In the genomic region with DNA sequence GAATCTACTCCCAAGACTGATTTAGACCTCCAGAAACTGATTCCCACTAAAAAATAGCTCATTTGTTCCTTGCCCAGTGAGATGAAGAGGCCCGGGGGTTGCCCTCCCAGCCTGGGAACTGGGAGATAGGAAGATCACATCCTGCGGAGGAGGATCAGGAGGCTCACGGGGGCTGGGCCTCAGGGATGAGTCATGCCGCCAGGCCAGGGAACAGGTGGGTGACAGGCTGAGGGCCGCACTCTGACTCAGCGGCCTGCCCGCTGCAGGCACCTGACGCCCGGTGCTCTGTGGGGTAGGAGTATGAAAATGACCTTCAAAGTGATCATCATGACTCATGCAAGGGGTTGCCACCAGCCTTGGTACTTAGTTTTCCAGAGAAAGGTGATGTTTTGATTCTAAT, we compare ENCODE assay signal across 1 cellular context.
TF ChIP-seq lines count a peak whose summit lies in the region.

No MANE protein-coding gene starts in this region.

TF ChIP-seq in K562, 482 proteins besides CTCF, POLR2A, EP300 and RAD21 (continued from another document and continues in another):
- TF ChIP-seq SMAD1 (IDR thresholded peaks at IDR 0.05; ENCODE audit: low read depth, low read length, partially characterized antibody) (no peak), GATAD2B (IDR thresholded peaks at IDR 0.05; ENCODE audit: borderline replicate concordance) (peak; percentile 69; the same call in 1 of the 2 replicates), NR2F6 (CRISPR knock-in tag; IDR thresholded peaks at IDR 0.05) (no peak), ZNF184 (CRISPR knock-in tag; IDR thresholded peaks at IDR 0.05) (no peak), FOXO4 (CRISPR knock-in tag; IDR thresholded peaks at IDR 0.05) (no peak), JUN (IDR thresholded peaks at IDR 0.05; ENCODE audit: borderline replicate concordance, low read depth, low read length) (peak; percentile 98), JUN (CRISPR knock-in tag; IDR thresholded peaks at IDR 0.05; ENCODE audit: borderline replicate concordance) (no peak), BRCA1 (IDR thresholded peaks at IDR 0.05) (no peak), BRCA1 (CRISPR knock-in tag; IDR thresholded peaks at IDR 0.05) (no peak), NCOA1 (IDR thresholded peaks at IDR 0.05; ENCODE audit: low read depth) (peak; percentile 58; the same call in 1 of the 2 replicates), GABPB1 (CRISPR knock-in tag; IDR thresholded peaks at IDR 0.05) (no peak), ADNP (tag; IDR thresholded peaks at IDR 0.05) (no peak), E4F1 (CRISPR knock-in tag; IDR thresholded peaks at IDR 0.05; ENCODE audit: borderline replicate concordance) (no peak), THRA (IDR thresholded peaks at IDR 0.05) (no peak), RBM25 (IDR thresholded peaks at IDR 0.05; ENCODE audit: low read depth, low read length, severe bottlenecking) (no peak), NCOA2 (IDR thresholded peaks at IDR 0.05; ENCODE audit: partially characterized antibody in 2 of 2) (no peak), KLF16 (IDR thresholded peaks at IDR 0.05) (peak; percentile 61; the same call in 1 of the 2 replicates), ZNF24 (IDR thresholded peaks at IDR 0.05) (no peak), YY1 (IDR thresholded peaks at IDR 0.05; ENCODE audit: borderline replicate concordance in 1 of 3, control insufficient read depth in 1 of 3, extremely low read depth in 1 of 3, insufficient read depth in 3 of 3, insufficient read length in 1 of 3, insufficient replicate concordance in 2 of 3, low read depth in 1 of 3, low read length in 2 of 3) (no peak), COPS2 (conservative IDR thresholded peaks at IDR 0.05) (no peak), GATA2 (CRISPR knock-in tag; IDR thresholded peaks at IDR 0.05) (no peak), PHB (CRISPR knock-in tag; IDR thresholded peaks at IDR 0.05) (no peak), CCNT2 (IDR thresholded peaks at IDR 0.05; ENCODE audit: borderline replicate concordance, extremely low read depth, insufficient read length, low read depth, low read length) (peak; percentile 97), CHCHD3 (CRISPR knock-in tag; IDR thresholded peaks at IDR 0.05) (no peak), ZNF518B (CRISPR knock-in tag; IDR thresholded peaks at IDR 0.05) (no peak), SFPQ (IDR thresholded peaks at IDR 0.05; ENCODE audit: low read depth, low read length) (no peak), DACH1 (IDR thresholded peaks at IDR 0.05; ENCODE audit: partially characterized antibody) (peak; percentile 17), TCF7 (IDR thresholded peaks at IDR 0.05; ENCODE audit: borderline replicate concordance) (no peak), ZNF224 (CRISPR knock-in tag; IDR thresholded peaks at IDR 0.05) (no peak), POLR2AphosphoS5 (IDR thresholded peaks at IDR 0.05; ENCODE audit: control insufficient read depth, insufficient read depth, low read depth, low read length) (peak; percentile 35; the same call in 1 of the 2 replicates), MEIS2 (IDR thresholded peaks at IDR 0.05; ENCODE audit: partially characterized antibody) (peak; percentile 46), NFIC (IDR thresholded peaks at IDR 0.05) (peak; percentile 21; the same call in 1 of the 2 replicates), ATF2 (CRISPR knock-in tag; IDR thresholded peaks at IDR 0.05) (no peak)
- TF ChIP-seq, protein P1, sequence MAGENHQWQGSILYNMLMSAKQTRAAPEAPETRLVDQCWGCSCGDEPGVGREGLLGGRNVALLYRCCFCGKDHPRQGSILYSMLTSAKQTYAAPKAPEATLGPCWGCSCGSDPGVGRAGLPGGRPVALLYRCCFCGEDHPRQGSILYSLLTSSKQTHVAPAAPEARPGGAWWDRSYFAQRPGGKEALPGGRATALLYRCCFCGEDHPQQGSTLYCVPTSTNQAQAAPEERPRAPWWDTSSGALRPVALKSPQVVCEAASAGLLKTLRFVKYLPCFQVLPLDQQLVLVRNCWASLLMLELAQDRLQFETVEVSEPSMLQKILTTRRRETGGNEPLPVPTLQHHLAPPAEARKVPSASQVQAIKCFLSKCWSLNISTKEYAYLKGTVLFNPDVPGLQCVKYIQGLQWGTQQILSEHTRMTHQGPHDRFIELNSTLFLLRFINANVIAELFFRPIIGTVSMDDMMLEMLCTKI (IDR thresholded peaks at IDR 0.05; ENCODE audit: partially characterized antibody), result no peak
- TF ChIP-seq, protein P2, sequence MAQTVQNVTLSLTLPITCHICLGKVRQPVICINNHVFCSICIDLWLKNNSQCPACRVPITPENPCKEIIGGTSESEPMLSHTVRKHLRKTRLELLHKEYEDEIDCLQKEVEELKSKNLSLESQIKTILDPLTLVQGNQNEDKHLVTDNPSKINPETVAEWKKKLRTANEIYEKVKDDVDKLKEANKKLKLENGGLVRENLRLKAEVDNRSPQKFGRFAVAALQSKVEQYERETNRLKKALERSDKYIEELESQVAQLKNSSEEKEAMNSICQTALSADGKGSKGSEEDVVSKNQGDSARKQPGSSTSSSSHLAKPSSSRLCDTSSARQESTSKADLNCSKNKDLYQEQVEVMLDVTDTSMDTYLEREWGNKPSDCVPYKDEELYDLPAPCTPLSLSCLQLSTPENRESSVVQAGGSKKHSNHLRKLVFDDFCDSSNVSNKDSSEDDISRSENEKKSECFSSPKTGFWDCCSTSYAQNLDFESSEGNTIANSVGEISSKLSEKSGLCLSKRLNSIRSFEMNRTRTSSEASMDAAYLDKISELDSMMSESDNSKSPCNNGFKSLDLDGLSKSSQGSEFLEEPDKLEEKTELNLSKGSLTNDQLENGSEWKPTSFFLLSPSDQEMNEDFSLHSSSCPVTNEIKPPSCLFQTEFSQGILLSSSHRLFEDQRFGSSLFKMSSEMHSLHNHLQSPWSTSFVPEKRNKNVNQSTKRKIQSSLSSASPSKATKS (CRISPR knock-in tag; IDR thresholded peaks at IDR 0.05), result no peak
- TF ChIP-seq, protein P3, sequence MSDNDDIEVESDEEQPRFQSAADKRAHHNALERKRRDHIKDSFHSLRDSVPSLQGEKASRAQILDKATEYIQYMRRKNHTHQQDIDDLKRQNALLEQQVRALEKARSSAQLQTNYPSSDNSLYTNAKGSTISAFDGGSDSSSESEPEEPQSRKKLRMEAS (CRISPR knock-in tag; IDR thresholded peaks at IDR 0.05), result 0 out of 2 replicates have a peak, but pooled peaks have one; percentile 34
- TF ChIP-seq, protein P4, sequence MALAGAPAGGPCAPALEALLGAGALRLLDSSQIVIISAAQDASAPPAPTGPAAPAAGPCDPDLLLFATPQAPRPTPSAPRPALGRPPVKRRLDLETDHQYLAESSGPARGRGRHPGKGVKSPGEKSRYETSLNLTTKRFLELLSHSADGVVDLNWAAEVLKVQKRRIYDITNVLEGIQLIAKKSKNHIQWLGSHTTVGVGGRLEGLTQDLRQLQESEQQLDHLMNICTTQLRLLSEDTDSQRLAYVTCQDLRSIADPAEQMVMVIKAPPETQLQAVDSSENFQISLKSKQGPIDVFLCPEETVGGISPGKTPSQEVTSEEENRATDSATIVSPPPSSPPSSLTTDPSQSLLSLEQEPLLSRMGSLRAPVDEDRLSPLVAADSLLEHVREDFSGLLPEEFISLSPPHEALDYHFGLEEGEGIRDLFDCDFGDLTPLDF (CRISPR knock-in tag; IDR thresholded peaks at IDR 0.05), result no peak
